ENCODE assay signal across 9 cellular contexts in the genomic region with DNA sequence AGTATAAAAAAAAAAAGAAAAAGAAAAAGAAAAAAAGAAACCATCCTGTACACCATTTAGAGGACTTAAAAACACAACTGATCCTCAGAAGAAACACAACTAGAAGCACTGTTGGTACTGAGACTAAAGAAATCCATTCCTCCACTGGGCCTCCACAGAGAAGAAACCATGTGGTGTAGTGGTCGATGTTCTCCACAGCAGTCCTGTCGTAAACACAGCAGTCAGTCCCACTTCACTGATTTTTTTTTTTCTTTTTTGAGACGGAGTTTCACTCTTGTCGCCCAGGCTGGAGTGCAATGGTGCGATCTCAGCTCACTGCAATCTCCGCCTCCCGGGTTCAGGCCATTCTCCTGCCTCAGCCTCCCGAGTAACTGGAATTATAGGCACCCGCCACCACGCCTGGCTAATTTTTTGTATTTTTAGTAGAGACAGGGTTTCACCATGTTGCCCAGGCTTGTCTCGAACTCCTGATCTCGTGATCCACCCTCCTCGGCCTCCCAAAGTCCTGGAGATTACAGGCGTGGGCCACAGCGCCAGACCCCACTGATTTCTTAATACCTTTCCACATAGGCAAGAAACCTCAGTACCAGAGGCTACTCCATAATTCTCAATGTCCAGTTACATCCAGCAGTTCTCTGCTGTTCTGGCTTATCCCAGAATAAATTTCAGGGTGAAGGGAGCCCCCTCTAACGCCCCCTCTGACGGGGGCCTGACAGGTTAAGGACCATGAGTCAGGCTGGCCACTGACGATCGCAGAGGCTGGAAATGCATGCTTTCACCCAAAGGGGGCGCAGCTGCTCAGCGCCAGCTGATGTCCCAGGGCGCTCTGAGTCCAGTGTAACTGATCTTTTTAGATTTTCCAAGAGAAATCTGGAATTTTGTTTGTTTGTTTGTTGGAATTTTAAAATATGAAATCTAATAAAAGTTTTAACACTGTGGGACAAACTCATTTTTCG. TPM values are rescaled to one million over a fixed set of nuclear protein-coding genes. Genes with fewer than 3 reads are reported as not detected.
A peak's percentile ranks its signal among the peaks of the same experiment; 100 is the strongest.
DNase-seq lines count a peak whose midpoint lies in the region; ATAC-seq and FAIRE-seq lines count a peak whose summit lies in the region.
"Had no signal": no experiment of that assay in that cellular context is flagged by ENCODE, and none has a peak within 500 bp of the region (broad histone marks: within the 10 kb centered on the region; RNA-seq: fewer than 3 reads in every experiment).

No MANE protein-coding gene starts in this region.

- no peak overlapping the region for H3K4me3 Mint-ChIP-seq in activated T-helper 2 cell treated with anti-CD3 and anti-CD28 coated beads, Interferon-gamma antibody, Interleukin-2, Interleukin-4, amounts not matched to agents 10 μg/mL and 5 μg/mL and 100 μg/mL, durations not matched to agents 14 hours and 24 hours and 36 hours (ENCODE audit: low read depth)
- H3K4me3 Mint-ChIP-seq in naive thymus-derived CD8-positive, alpha-beta T cell = no peak overlapping the region
- H3K4me3 Mint-ChIP-seq: memory B cell had no signal

- no peaks in the 10 kb centered on the region for H3K36me3 ChIP-seq in small intestine (ENCODE audit: control insufficient read depth in 2 of 2, insufficient read depth in 2 of 2, low read length in 2 of 2)

- H3K36me3 Mint-ChIP-seq in activated T-helper 2 cell treated with anti-CD3 and anti-CD28 coated beads, Interferon-gamma antibody, Interleukin-2, Interleukin-4, amounts not matched to agents 10 μg/mL and 5 μg/mL and 100 μg/mL, durations not matched to agents 14 hours and 24 hours and 36 hours (ENCODE audit: low read depth) = no peaks in the 10 kb centered on the region
- H3K36me3 Mint-ChIP-seq in naive thymus-derived CD8-positive, alpha-beta T cell = no peaks in the 10 kb centered on the region
- H3K36me3 Mint-ChIP-seq: memory B cell had no signal

- H3K9me3 Mint-ChIP-seq in activated T-helper 2 cell treated with anti-CD3 and anti-CD28 coated beads, Interferon-gamma antibody, Interleukin-2, Interleukin-4, amounts not matched to agents 10 μg/mL and 5 μg/mL and 100 μg/mL, durations not matched to agents 14 hours and 24 hours and 36 hours = no peaks in the 10 kb centered on the region
- peaks cover 0 to 2% (median 0%) of the 10 kb centered on the region in 9 donors for H3K9me3 Mint-ChIP-seq in naive thymus-derived CD8-positive, alpha-beta T cell
- H3K9me3 Mint-ChIP-seq: memory B cell had no signal

- H3K4me3 ChIP-seq in small intestine (ENCODE audit: low read depth in 1 of 2, low read length in 2 of 2) = peak overlapping the region in 1 of 2 donors; percentile 20

- H3K27me3 ChIP-seq in small intestine (ENCODE audit: control insufficient read depth in 2 of 2, insufficient read depth in 2 of 2, low read length in 2 of 2) = no peaks in the 10 kb centered on the region

- no peaks in the 10 kb centered on the region for H3K9me3 ChIP-seq in small intestine (ENCODE audit: control insufficient read depth, low read depth)

- H3K4me1 ChIP-seq in small intestine (ENCODE audit: control insufficient read depth in 2 of 2, insufficient read depth in 1 of 2, low read depth in 1 of 2, low read length in 1 of 2) = peaks cover 0 to 3% of the 10 kb centered on the region in 2 donors

- H3K27me3 Mint-ChIP-seq in activated T-helper 2 cell treated with anti-CD3 and anti-CD28 coated beads, Interferon-gamma antibody, Interleukin-2, Interleukin-4, amounts not matched to agents 10 μg/mL and 5 μg/mL and 100 μg/mL, durations not matched to agents 14 hours and 24 hours and 36 hours (ENCODE audit: low read depth) = peaks cover 37% of the 10 kb centered on the region
- H3K27me3 Mint-ChIP-seq in naive thymus-derived CD8-positive, alpha-beta T cell = peaks cover 7 to 16% (median 14%) of the 10 kb centered on the region in 5 donors

- no peaks in the 10 kb centered on the region for H3K4me1 Mint-ChIP-seq in activated T-helper 2 cell treated with anti-CD3 and anti-CD28 coated beads, Interferon-gamma antibody, Interleukin-2, Interleukin-4, amounts not matched to agents 10 μg/mL and 5 μg/mL and 100 μg/mL, durations not matched to agents 14 hours and 24 hours and 36 hours (ENCODE audit: low read depth)
- no peaks in the 10 kb centered on the region for H3K4me1 Mint-ChIP-seq in naive thymus-derived CD8-positive, alpha-beta T cell
- H3K4me1 Mint-ChIP-seq: memory B cell had no signal

- H3K27ac Mint-ChIP-seq in activated T-helper 2 cell treated with anti-CD3 and anti-CD28 coated beads, Interferon-gamma antibody, Interleukin-2, Interleukin-4, amounts not matched to agents 10 μg/mL and 5 μg/mL and 100 μg/mL, durations not matched to agents 14 hours and 24 hours and 36 hours = no peak overlapping the region
- no peak overlapping the region for H3K27ac Mint-ChIP-seq in naive thymus-derived CD8-positive, alpha-beta T cell
- H3K27ac Mint-ChIP-seq: memory B cell had no signal

- FAIRE-seq in small intestine (lab: Jason Lieb, UNC) = no peak

- DNase-seq in DMS53 (lab: John Stamatoyannopoulos, UW) = peak; percentile 75
- peak; percentile 92 for DNase-seq in HT-29 (ENCODE audit: low spot score)
- peak; percentile 14 for DNase-seq in activated T-helper 2 cell treated with anti-CD3 and anti-CD28 coated beads, Interferon-gamma antibody, Interleukin-2, Interleukin-4, amounts not matched to agents 10 μg/mL and 5 μg/mL and 100 μg/mL, durations not matched to agents 14 hours and 24 hours and 36 hours (ENCODE audit: low spot score)
- DNase-seq in left ventricle myocardium superior = peak; percentile 57
- DNase-seq in small intestine = peak; percentile 65
- no peak for DNase-seq in naive thymus-derived CD8-positive, alpha-beta T cell

- 40 to 56% (median 41%) methylated on average over 22 to 23 of the region's 23 CpGs for WGBS in small intestine, 3 donors

- H3K27ac ChIP-seq in small intestine (ENCODE audit: low read depth in 1 of 2, low read length in 1 of 2) = no peak overlapping the region

- POLR2A ChIA-PET in naive thymus-derived CD8-positive, alpha-beta T cell (lab: Charles Lee) = no interaction called here

- ATAC-seq in left ventricle myocardium superior (peak; percentile 89), HG03045 (IDR thresholded peaks at IDR 0.05; ENCODE audit: unreplicated experiment) (no peak), GM21576 (IDR thresholded peaks at IDR 0.05; ENCODE audit: unreplicated experiment) (no peak)
- no peak for ATAC-seq in naive thymus-derived CD8-positive, alpha-beta T cell

- intact Hi-C loops in activated T-helper 2 cell treated with anti-CD3 and anti-CD28 coated beads, Interferon-gamma antibody, Interleukin-2, Interleukin-4, amounts not matched to agents 10 μg/mL and 5 μg/mL and 100 μg/mL, durations not matched to agents 14 hours and 24 hours and 36 hours (cut with micrococcal nuclease) = no loop called here
- intact Hi-C loops in left ventricle myocardium superior (cut with micrococcal nuclease) = no loop called here

RNA-seq across cellular contexts. Expression of gene FFAR4, which starts 24.8 kb away (rescaled TPM):
- 88.1 and 97.9 TPM in 2 replicates for total RNA-seq in HT-29 (2014; rRNA removed; shearing (Covaris generic))
- not detected in 2 replicates for total RNA-seq in activated T-helper 2 cell treated with anti-CD3 and anti-CD28 coated beads, Interferon-gamma antibody, Interleukin-2, Interleukin-4, amounts not matched to agents 10 μg/mL and 5 μg/mL and 100 μg/mL, durations not matched to agents 14 hours and 24 hours and 36 hours
- 0.07 TPM for total RNA-seq in left ventricle myocardium superior
- 1 to 10 TPM in 1 of 3 donors, under 1 TPM in 1, not detected in 1; 0.45 to 1.3 TPM for polyA plus RNA-seq in small intestine
- not detected for total RNA-seq in naive thymus-derived CD8-positive, alpha-beta T cell
- polyA plus RNA-seq in naive thymus-derived CD8-positive, alpha-beta T cell = not detected

RNA-seq across cellular contexts. Expression of gene CEP55, which starts 45.3 kb away (rescaled TPM):
- total RNA-seq in HT-29 (2014; rRNA removed; shearing (Covaris generic)) = 38.1 and 42.0 TPM in 2 replicates
- 72.6 and 76.1 TPM in 2 replicates for total RNA-seq in activated T-helper 2 cell treated with anti-CD3 and anti-CD28 coated beads, Interferon-gamma antibody, Interleukin-2, Interleukin-4, amounts not matched to agents 10 μg/mL and 5 μg/mL and 100 μg/mL, durations not matched to agents 14 hours and 24 hours and 36 hours
- 0.40 TPM for total RNA-seq in left ventricle myocardium superior
- 10 to 100 TPM in 1 of 3 donors, 1 to 10 TPM in 1, under 1 TPM in 1; 0.27 to 21.7 (median 1.1) TPM for polyA plus RNA-seq in small intestine
- total RNA-seq in naive thymus-derived CD8-positive, alpha-beta T cell = not detected
- not detected for polyA plus RNA-seq in naive thymus-derived CD8-positive, alpha-beta T cell

RNA-seq across cellular contexts. Expression of gene RBP4, which starts 59.4 kb away (rescaled TPM):
- 2.7 and 4.5 TPM in 2 replicates for total RNA-seq in HT-29 (2014; rRNA removed; shearing (Covaris generic))
- total RNA-seq in activated T-helper 2 cell treated with anti-CD3 and anti-CD28 coated beads, Interferon-gamma antibody, Interleukin-2, Interleukin-4, amounts not matched to agents 10 μg/mL and 5 μg/mL and 100 μg/mL, durations not matched to agents 14 hours and 24 hours and 36 hours = not detected in 2 replicates
- total RNA-seq in left ventricle myocardium superior = 4.2 TPM
- polyA plus RNA-seq in small intestine = 10 to 100 TPM in 1 of 3 donors, 1 to 10 TPM in 2; 1.6 to 26.0 (median 2.0) TPM
- not detected for total RNA-seq in naive thymus-derived CD8-positive, alpha-beta T cell
- polyA plus RNA-seq in naive thymus-derived CD8-positive, alpha-beta T cell = not detected

RNA-seq across cellular contexts. Expression of gene MYOF, which starts 59.5 kb away (rescaled TPM):
- 16.1 and 19.2 TPM in 2 replicates for total RNA-seq in HT-29 (2014; rRNA removed; shearing (Covaris generic))
- total RNA-seq in activated T-helper 2 cell treated with anti-CD3 and anti-CD28 coated beads, Interferon-gamma antibody, Interleukin-2, Interleukin-4, amounts not matched to agents 10 μg/mL and 5 μg/mL and 100 μg/mL, durations not matched to agents 14 hours and 24 hours and 36 hours = 32.5 and 33.2 TPM in 2 replicates
- 21.0 TPM for total RNA-seq in left ventricle myocardium superior
- 10 to 100 TPM in 1 of 3 donors, 1 to 10 TPM in 2; 1.6 to 20.6 (median 2.0) TPM for polyA plus RNA-seq in small intestine
- under 1 TPM in 1 of 2 experiments, not detected in 1; 0.11 TPM for total RNA-seq in naive thymus-derived CD8-positive, alpha-beta T cell
- polyA plus RNA-seq in naive thymus-derived CD8-positive, alpha-beta T cell = not detected

Comparison
In these comparisons a context has a peak if more than half of its experiments do, and no peak if none do; other contexts are left out.
1. DNase-seq: peak in DMS53 (single experiment), HT-29 (single experiment), activated T-helper 2 cell treated with anti-CD3 and anti-CD28 coated beads, Interferon-gamma antibody, Interleukin-2, Interleukin-4, amounts not matched to agents 10 μg/mL and 5 μg/mL and 100 μg/mL, durations not matched to agents 14 hours and 24 hours and 36 hours (single experiment), left ventricle myocardium superior (single experiment) and small intestine (single experiment); none in naive thymus-derived CD8-positive, alpha-beta T cell (0 of 10).
2. RNA of gene FFAR4, which starts 24.8 kb away (total RNA-seq): 88.1 to 97.9 TPM in HT-29; not detected in naive thymus-derived CD8-positive, alpha-beta T cell, 0.07 TPM in left ventricle myocardium superior (single experiment) and not detected in activated T-helper 2 cell treated with anti-CD3 and anti-CD28 coated beads, Interferon-gamma antibody, Interleukin-2, Interleukin-4, amounts not matched to agents 10 μg/mL and 5 μg/mL and 100 μg/mL, durations not matched to agents 14 hours and 24 hours and 36 hours; every median in the first group is over 10 times any median in the second.
3. RNA of gene CEP55, which starts 45.3 kb away (total RNA-seq): 72.6 to 76.1 TPM in activated T-helper 2 cell treated with anti-CD3 and anti-CD28 coated beads, Interferon-gamma antibody, Interleukin-2, Interleukin-4, amounts not matched to agents 10 μg/mL and 5 μg/mL and 100 μg/mL, durations not matched to agents 14 hours and 24 hours and 36 hours and 38.1 to 42.0 TPM in HT-29; 0.40 TPM in left ventricle myocardium superior (single experiment) and not detected in naive thymus-derived CD8-positive, alpha-beta T cell; every median in the first group is over 10 times any median in the second.